In genomic region chr6:25942561-25943147, GRCh38 we compare ENCODE assay signal across 8 cellular contexts. TPM values are rescaled to one million over a fixed set of nuclear protein-coding genes. Genes with fewer than 3 reads are reported as not detected.
DNase-seq lines count a peak whose midpoint lies in the region; ATAC-seq, FAIRE-seq and TF ChIP-seq lines count a peak whose summit lies in the region.

No MANE protein-coding gene starts in this region.

- WGBS in K562 (ENCODE audit: insufficient coverage, low coverage, missing lambda C conversion rate) = 0% methylated on average over 3 of the region's 3 CpGs

- peak; percentile 83 for FAIRE-seq in K562 (lab: Jason Lieb, UNC)

- BruUV-seq in K562 (replicated peaks; lab: Mats Ljungman, UMichigan) = no TSS peak

- POLR2A ChIA-PET in AG04449 (lab: Yijun Ruan, JAX) = no interaction called here
- POLR2A ChIA-PET in K562 (lab: Yijun Ruan, JAX) = no interaction called here

- H3K4me3 ChIP-seq in AG04449 (ENCODE audit: low read depth, low read length) (no peak overlapping the region), GM12864 (ENCODE audit: low read depth, low read length) (no peak overlapping the region), K562 (no peak overlapping the region), mucosa of descending colon (no peak overlapping the region)

- H4K20me1 ChIP-seq in K562 (replicated peaks; ENCODE audit: control insufficient read depth, insufficient read depth, low read length) = no peaks in the 10 kb centered on the region

- TF ChIP-seq POLR2A in K562 (conservative IDR thresholded peaks at IDR 0.05) = no peak

- no peaks in the 10 kb centered on the region; a peak in 1 of 5 replicates for H3K27me3 ChIP-seq in K562 (ENCODE audit: control insufficient read depth in 2 of 2, insufficient read depth in 2 of 2, low read length in 2 of 2)

- in situ Hi-C loops in K562 (cut with MboI) = no loop called here

- no peak overlapping the region for H2AFZ ChIP-seq in K562 (ENCODE audit: low read depth, low read length)

- no peak overlapping the region for H3K4me2 ChIP-seq in K562 (ENCODE audit: insufficient read depth, low read length)

- peaks cover 3% of the 10 kb centered on the region; the same call in 1 of the 2 replicates for H3K9me3 ChIP-seq in K562 (replicated peaks; ENCODE audit: control insufficient read depth, insufficient read depth, low read depth, low read length)
- H3K9me3 ChIP-seq in mucosa of descending colon = no peaks in the 10 kb centered on the region

- no peaks in the 10 kb centered on the region for H3K9me1 ChIP-seq in K562 (ENCODE audit: control insufficient read depth, insufficient read depth, low read length)

- intact Hi-C loops in K562 (cut with micrococcal nuclease) (loop anchor here (1.0 to 5.0 kb wide), 7 partner anchors 50 to 675 kb away; no protein-coding TSS in a partner anchor), mucosa of descending colon (cut with DNase I, micrococcal nuclease) (no loop called here)

- DNase-seq in AG04449 (ENCODE audit: low read depth, low spot score) (peak; percentile 16), GM12864 (ENCODE audit: low read depth) (peak; percentile 37), NCI-H345 treated with DMSO at 0.1 percent for 48 hours (lab: John Stamatoyannopoulos, UW; ENCODE audit: unreplicated experiment) (peak; percentile 16), K562 (ENCODE audit: extremely low read depth in 1 of 4, low spot score in 3 of 4) (peak in 2 of 4 experiments; percentile 33 to 58), mucosa of descending colon (no peak), HK-2 (ENCODE audit: unreplicated experiment) (no peak), NCI-H128 (lab: John Stamatoyannopoulos, UW; ENCODE audit: unreplicated experiment) (no peak)

- CTCF ChIA-PET in AG04449 (lab: Yijun Ruan, JAX) (interaction anchor here (0.7 to 6.5 kb wide), 6 partner anchors 18 to 225 kb away, joined by 3 to 36 read pairs (median 4); no protein-coding TSS in a partner anchor), K562 (lab: Yijun Ruan, JAX; ENCODE audit: low intra/inter-chr PET ratio) (interaction anchor here (0.7 to 1.5 kb wide), 5 partner anchors 154 to 678 kb away, joined by 3 to 11 read pairs (median 3); no protein-coding TSS in a partner anchor)

- no peaks in the 10 kb centered on the region for H3K79me2 ChIP-seq in K562 (ENCODE audit: control insufficient read depth, insufficient read depth, low read length)

- TF ChIP-seq EP300 in K562 (IDR thresholded peaks at IDR 0.05; ENCODE audit: low read length) = no peak

- peak; percentile 19 for TF ChIP-seq CTCF in AG04449 (IDR thresholded peaks at IDR 0.05; ENCODE audit: insufficient read depth, low read length, missing control alignments)
- peak; percentile 59 for TF ChIP-seq CTCF in GM12864 (IDR thresholded peaks at IDR 0.05; ENCODE audit: low read depth, low read length, missing control alignments)
- peak; percentile 63 to 91 (median 64); a peak in 5 of 6 replicates for TF ChIP-seq CTCF in K562 (IDR thresholded peaks at IDR 0.05 in 2 of 3, conservative IDR thresholded peaks at IDR 0.05 in 1 of 3; ENCODE audit: insufficient read depth in 2 of 3, low read depth in 1 of 3, low read length in 3 of 3)
- TF ChIP-seq CTCF in mucosa of descending colon (IDR thresholded peaks at IDR 0.05) = no peak

- no peak overlapping the region for H3K27ac ChIP-seq in K562 (ENCODE audit: extremely low read depth, low read depth, low read length)

- H3K4me1 ChIP-seq in K562 (replicated peaks in 1 of 2; ENCODE audit: control insufficient read depth in 2 of 2, insufficient read depth in 2 of 2, low read length in 2 of 2) (no peaks in the 10 kb centered on the region), mucosa of descending colon (ENCODE audit: low read depth) (no peaks in the 10 kb centered on the region)

- ATAC-seq in K562 = peak; percentile 95
- peak; percentile 54 for ATAC-seq in mucosa of descending colon
- no peak for ATAC-seq in HG03159 (IDR thresholded peaks at IDR 0.05; ENCODE audit: unreplicated experiment)

- no peak overlapping the region for H3K9ac ChIP-seq in K562 (ENCODE audit: insufficient read depth in 1 of 2, low read depth in 2 of 2, low read length in 2 of 2)

- TF ChIP-seq RAD21 in K562 (CRISPR knock-in tag; conservative IDR thresholded peaks at IDR 0.05 in 1 of 2, IDR thresholded peaks at IDR 0.05 in 1 of 2) = peak; percentile 97 to 99

- H3K36me3 ChIP-seq in K562 (ENCODE audit: control insufficient read depth, insufficient read depth, low read length) = no peaks in the 10 kb centered on the region
- no peaks in the 10 kb centered on the region for H3K36me3 ChIP-seq in mucosa of descending colon (ENCODE audit: low read depth)

TF ChIP-seq in K562, 482 proteins besides CTCF, POLR2A, EP300 and RAD21 (continues in another document):
- TF ChIP-seq CREM (IDR thresholded peaks at IDR 0.05; ENCODE audit: low read depth) = peak; percentile 16; the same call in 1 of the 2 replicates
- TF ChIP-seq ZNF79 (CRISPR knock-in tag; IDR thresholded peaks at IDR 0.05; ENCODE audit: low read depth) = no peak
- peak; percentile 97 for TF ChIP-seq DEAF1 (CRISPR knock-in tag; IDR thresholded peaks at IDR 0.05)
- 0 out of 4 replicates have a peak, but pooled peaks of 1 of the 2 experiments have one; percentile 40 for TF ChIP-seq TBL1XR1 (IDR thresholded peaks at IDR 0.05; ENCODE audit: low read length in 2 of 2)
- no peak for TF ChIP-seq SRSF3 (IDR thresholded peaks at IDR 0.05; ENCODE audit: insufficient read depth, low read length)
- peak; percentile 45 for TF ChIP-seq SMC3 (conservative IDR thresholded peaks at IDR 0.05; ENCODE audit: insufficient read depth, low read depth, low read length)

RNA-seq across cellular contexts. Expression of gene SLC17A2, which starts 12.2 kb away (rescaled TPM):
- not detected in 2 replicates for total RNA-seq in K562 (2011; cell fraction: chromatin; rRNA removed; ENCODE audit: low replicate concordance)
- total RNA-seq in K562 (2011; cell fraction: nucleolus; rRNA removed) = not detected in 2 replicates
- not detected in 2 replicates for total RNA-seq in K562 (2011; cell fraction: nucleoplasm; rRNA removed)
- total RNA-seq in K562 (2014; rRNA removed) = not detected in 2 replicates
- not detected in 2 replicates for total RNA-seq in K562 (2014; rRNA removed; fragmentation: Illumina TruSeq; extraction: Trizol)
- total RNA-seq in K562 (2015; rRNA removed; fragmentation: Illumina TruSeq; extraction: Trizol) = not detected in 2 replicates
- total RNA-seq in K562 (2021) = not detected in 2 replicates
- polyA plus RNA-seq in K562 (2011; rRNA removed) = not detected in 2 replicates
- not detected in 2 replicates for polyA plus RNA-seq in K562 (2011; cell fraction: cytosol; rRNA removed)
- polyA plus RNA-seq in K562 (2011; cell fraction: nucleus; rRNA removed) = not detected in 2 replicates
- polyA plus RNA-seq in K562 (2012) = not detected in 2 replicates
- polyA plus RNA-seq in K562 (2014; fragmentation: Illumina TruSeq; extraction: Trizol) = not detected in 2 replicates
- not detected for polyA plus RNA-seq in K562 (2014; fragmentation: Nextera tagmentation; extraction: Ambion mirVana)
- polyA plus RNA-seq in K562 (2014; rRNA removed) = not detected in 2 replicates
- not detected in 2 replicates for polyA minus RNA-seq in K562 (2011; rRNA and poly(A)+ RNA removed)
- not detected in 2 replicates for polyA minus RNA-seq in K562 (2011; cell fraction: cytosol; rRNA and poly(A)+ RNA removed)
- polyA minus RNA-seq in K562 (2011; cell fraction: nucleus; rRNA and poly(A)+ RNA removed) = not detected in 2 replicates
- total RNA-seq in mucosa of descending colon = not detected

RNA-seq across cellular contexts. Expression of gene TRIM38, which starts 19.9 kb away (rescaled TPM):
- 7.8 and 13.4 TPM in 2 replicates for total RNA-seq in K562 (2011; cell fraction: chromatin; rRNA removed; ENCODE audit: low replicate concordance)
- total RNA-seq in K562 (2011; cell fraction: nucleolus; rRNA removed) = 4.8 and 5.9 TPM in 2 replicates
- total RNA-seq in K562 (2011; cell fraction: nucleoplasm; rRNA removed) = 8.2 and 15.0 TPM in 2 replicates
- 4.4 and 4.8 TPM in 2 replicates for total RNA-seq in K562 (2014; rRNA removed)
- total RNA-seq in K562 (2014; rRNA removed; fragmentation: Illumina TruSeq; extraction: Trizol) = 6.5 and 7.3 TPM in 2 replicates
- 6.1 and 6.7 TPM in 2 replicates for total RNA-seq in K562 (2015; rRNA removed; fragmentation: Illumina TruSeq; extraction: Trizol)
- total RNA-seq in K562 (2021) = 5.3 and 6.3 TPM in 2 replicates
- polyA plus RNA-seq in K562 (2011; rRNA removed) = 4.8 and 6.7 TPM in 2 replicates
- polyA plus RNA-seq in K562 (2011; cell fraction: cytosol; rRNA removed) = 2.0 and 2.8 TPM in 2 replicates
- 6.6 and 8.0 TPM in 2 replicates for polyA plus RNA-seq in K562 (2011; cell fraction: nucleus; rRNA removed)
- 3.9 and 8.4 TPM in 2 replicates for polyA plus RNA-seq in K562 (2012)
- polyA plus RNA-seq in K562 (2014; fragmentation: Illumina TruSeq; extraction: Trizol) = 5.9 and 6.6 TPM in 2 replicates
- 1 to 10 TPM; 1.7 to 2.3 TPM for polyA plus RNA-seq in K562 (2014; fragmentation: Nextera tagmentation; extraction: Ambion mirVana)
- polyA plus RNA-seq in K562 (2014; rRNA removed) = 5.2 and 5.7 TPM in 2 replicates
- polyA minus RNA-seq in K562 (2011; rRNA and poly(A)+ RNA removed) = 7.4 and 7.6 TPM in 2 replicates
- polyA minus RNA-seq in K562 (2011; cell fraction: cytosol; rRNA and poly(A)+ RNA removed) = 2.9 and 3.2 TPM in 2 replicates
- polyA minus RNA-seq in K562 (2011; cell fraction: nucleus; rRNA and poly(A)+ RNA removed) = 5.3 and 6.3 TPM in 2 replicates
- total RNA-seq in mucosa of descending colon = 10 to 100 TPM; 11.4 to 15.8 (median 12.6) TPM

Comparison
In these comparisons a context has a peak if more than half of its experiments do, and no peak if none do; other contexts are left out.
1. DNase-seq: peak in AG04449 (single experiment), GM12864 (single experiment) and NCI-H345 treated with DMSO at 0.1 percent for 48 hours (single experiment); none in mucosa of descending colon (0 of 3), HK-2 (single experiment) and NCI-H128 (single experiment).